ENCODE assay signal across 15 cellular contexts in genomic region chr21:42336065-42336464, GRCh38. TPM values are rescaled to one million over a fixed set of nuclear protein-coding genes. Genes with fewer than 3 reads are reported as not detected.
A peak's percentile ranks its signal among the peaks of the same experiment; 100 is the strongest.
DNase-seq lines count a peak whose midpoint lies in the region; ATAC-seq, FAIRE-seq and TF ChIP-seq lines count a peak whose summit lies in the region.
"Had no signal": no experiment of that assay in that cellular context is flagged by ENCODE, and none has a peak within 500 bp of the region (broad histone marks: within the 10 kb centered on the region; RNA-seq: fewer than 3 reads in every experiment).

No MANE protein-coding gene starts in this region.

- no peaks in the 10 kb centered on the region for H3K9me3 ChIP-seq in K562 (replicated peaks; ENCODE audit: control insufficient read depth, insufficient read depth, low read depth, low read length)
- H3K9me3 ChIP-seq: mucosa of descending colon, prostate gland had no signal

- H2AFZ ChIP-seq in K562 (ENCODE audit: low read depth, low read length): no peak overlapping the region

- H4K20me1 ChIP-seq in K562 (replicated peaks; ENCODE audit: control insufficient read depth, insufficient read depth, low read length): no peaks in the 10 kb centered on the region

- no peak for FAIRE-seq in K562 (lab: Jason Lieb, UNC)

- ATAC-seq in K562 (no peak), left lobe of liver (no peak), GM18861 (IDR thresholded peaks at IDR 0.05; ENCODE audit: unreplicated experiment) (no peak), GM18868 (IDR thresholded peaks at IDR 0.05; ENCODE audit: unreplicated experiment) (no peak), GM21447 (IDR thresholded peaks at IDR 0.05; ENCODE audit: unreplicated experiment) (no peak), GM21390 (IDR thresholded peaks at IDR 0.05; ENCODE audit: unreplicated experiment) (no peak)
- ATAC-seq: activated T-cell treated with anti-CD3 and anti-CD28 coated beads, Interleukin-2, amount 50 U/mL, for 72 hours; heart right ventricle; mucosa of descending colon had no signal

- no peak for TF ChIP-seq CTCF in K562 (IDR thresholded peaks at IDR 0.05 in 2 of 3, conservative IDR thresholded peaks at IDR 0.05 in 1 of 3; ENCODE audit: insufficient read depth in 2 of 3, low read depth in 1 of 3, low read length in 3 of 3)

- BruUV-seq in K562 (replicated peaks; lab: Mats Ljungman, UMichigan): no TSS peak

- TF ChIP-seq POLR2A in K562 (conservative IDR thresholded peaks at IDR 0.05): no peak

- peaks cover 0 to 7% of the 10 kb centered on the region in 2 experiments; a peak in 1 of 5 replicates for H3K4me1 ChIP-seq in K562 (replicated peaks in 1 of 2; ENCODE audit: control insufficient read depth in 2 of 2, insufficient read depth in 2 of 2, low read length in 2 of 2)
- H3K4me1 ChIP-seq: prostate gland had no signal

- no peaks in the 10 kb centered on the region for H3K36me3 ChIP-seq in K562 (ENCODE audit: control insufficient read depth, insufficient read depth, low read length)
- H3K36me3 ChIP-seq: heart right ventricle, prostate gland had no signal

- in situ Hi-C loops in K562 (cut with MboI): no loop called here

- H3K4me3 ChIP-seq in K562: no peak overlapping the region
- H3K4me3 ChIP-seq: heart right ventricle, mucosa of descending colon, prostate gland had no signal

- intact Hi-C loops in K562 (cut with micrococcal nuclease): loop anchor here (10.0 kb wide), 1 partner anchor 119 kb away; no protein-coding TSS in a partner anchor

- H3K27me3 ChIP-seq in K562 (ENCODE audit: control insufficient read depth in 2 of 2, insufficient read depth in 2 of 2, low read length in 2 of 2): peaks cover 0 to 30% of the 10 kb centered on the region in 2 experiments; a peak in 2 of 5 replicates

- no peaks in the 10 kb centered on the region for H3K79me2 ChIP-seq in K562 (ENCODE audit: control insufficient read depth, insufficient read depth, low read length)

- CTCF ChIA-PET in K562 (lab: Yijun Ruan, JAX; ENCODE audit: low intra/inter-chr PET ratio): no interaction called here

- H3K27ac ChIP-seq in K562 (ENCODE audit: extremely low read depth, low read depth, low read length): no peak overlapping the region
- H3K27ac ChIP-seq: heart right ventricle, prostate gland had no signal

- 0% methylated on average over 11 of the region's 11 CpGs for WGBS in K562 (ENCODE audit: insufficient coverage, low coverage, missing lambda C conversion rate)

- no peak overlapping the region for H3K9ac ChIP-seq in K562 (ENCODE audit: insufficient read depth in 1 of 2, low read depth in 2 of 2, low read length in 2 of 2)

- H3K9me1 ChIP-seq in K562 (ENCODE audit: control insufficient read depth, insufficient read depth, low read length): no peaks in the 10 kb centered on the region

- DNase-seq in Daoy (ENCODE audit: low read depth): peak; percentile 41
- DNase-seq in NCI-H1048 (lab: John Stamatoyannopoulos, UW): peak; percentile 91
- DNase-seq in K562 (ENCODE audit: extremely low read depth in 1 of 4, low spot score in 3 of 4): no peak
- peak; percentile 8 for DNase-seq in left lobe of liver (ENCODE audit: low spot score)
- DNase-seq: activated T-cell treated with anti-CD3 and anti-CD28 coated beads, Interleukin-2, amount 50 U/mL, for 72 hours; anterior cingulate cortex; heart right ventricle; mucosa of descending colon; NCI-H446 treated with DMSO at 0.1 percent for 48 hours; stimulated activated naive CD4-positive, alpha-beta T cell had no signal

- TF ChIP-seq EP300 in K562 (IDR thresholded peaks at IDR 0.05; ENCODE audit: low read length): no peak

- H3K4me2 ChIP-seq in K562 (ENCODE audit: insufficient read depth, low read length): no peak overlapping the region

- no peak for TF ChIP-seq RAD21 in K562 (CRISPR knock-in tag; conservative IDR thresholded peaks at IDR 0.05 in 1 of 2, IDR thresholded peaks at IDR 0.05 in 1 of 2)

- POLR2A ChIA-PET in K562 (lab: Yijun Ruan, JAX): interaction anchor here (0.7 to 1.5 kb wide), 2 partner anchors 26 to 1453 kb away, joined by 3 to 4 read pairs; no protein-coding TSS in a partner anchor

RNA-seq across cellular contexts. Expression of gene TFF2, which starts 14.7 kb away (rescaled TPM):
- total RNA-seq in Daoy (2014; rRNA removed; shearing (Covaris generic)): not detected in 2 replicates
- total RNA-seq in K562 (2011; cell fraction: chromatin; rRNA removed; ENCODE audit: low replicate concordance): not detected in 2 replicates
- total RNA-seq in K562 (2011; cell fraction: nucleolus; rRNA removed): not detected in 2 replicates
- total RNA-seq in K562 (2011; cell fraction: nucleoplasm; rRNA removed): not detected in 2 replicates
- total RNA-seq in K562 (2014; rRNA removed) (not detected in 2 replicates), K562 (2014; rRNA removed; fragmentation: Illumina TruSeq; extraction: Trizol) (not detected in 2 replicates), K562 (2015; rRNA removed; fragmentation: Illumina TruSeq; extraction: Trizol) (not detected in 2 replicates), K562 (2021) (not detected in 2 replicates), left lobe of liver (0.25 TPM)
- polyA plus RNA-seq in K562 (2011; rRNA removed) (not detected in 2 replicates), K562 (2014; fragmentation: Illumina TruSeq; extraction: Trizol) (not detected in 2 replicates), K562 (2014; fragmentation: Nextera tagmentation; extraction: Ambion mirVana) (not detected), K562 (2014; rRNA removed) (not detected in 2 replicates)
- not detected in 2 replicates for polyA plus RNA-seq in K562 (2011; cell fraction: cytosol; rRNA removed)
- polyA plus RNA-seq in K562 (2011; cell fraction: nucleus; rRNA removed): not detected in 2 replicates
- not detected in 2 replicates for polyA plus RNA-seq in K562 (2012)
- not detected in 2 replicates for polyA minus RNA-seq in K562 (2011; rRNA and poly(A)+ RNA removed)
- not detected in 2 replicates for polyA minus RNA-seq in K562 (2011; cell fraction: cytosol; rRNA and poly(A)+ RNA removed)
- polyA minus RNA-seq in K562 (2011; cell fraction: nucleus; rRNA and poly(A)+ RNA removed): not detected in 2 replicates
- total RNA-seq: activated T-cell treated with anti-CD3 and anti-CD28 coated beads, Interleukin-2, amount 50 U/mL, for 72 hours; heart right ventricle; prostate gland had no signal
- polyA plus RNA-seq: heart right ventricle had no signal

RNA-seq across cellular contexts. Expression of gene TFF3, which starts 20.9 kb away (rescaled TPM):
- 2.4 and 3.4 TPM in 2 replicates for total RNA-seq in Daoy (2014; rRNA removed; shearing (Covaris generic))
- total RNA-seq in K562 (2011; cell fraction: chromatin; rRNA removed; ENCODE audit: low replicate concordance): not detected in 2 replicates
- not detected in 2 replicates for total RNA-seq in K562 (2011; cell fraction: nucleolus; rRNA removed)
- total RNA-seq in K562 (2011; cell fraction: nucleoplasm; rRNA removed): not detected in 2 replicates
- total RNA-seq in K562 (2014; rRNA removed) (not detected in 2 replicates), K562 (2014; rRNA removed; fragmentation: Illumina TruSeq; extraction: Trizol) (not detected in 2 replicates), K562 (2015; rRNA removed; fragmentation: Illumina TruSeq; extraction: Trizol) (not detected in 2 replicates), K562 (2021) (0.72 and 0.78 TPM in 2 replicates), left lobe of liver (4.1 TPM)
- polyA plus RNA-seq in K562 (2011; rRNA removed) (0.07 TPM in 1 of 2 replicates, not detected in the other), K562 (2014; fragmentation: Illumina TruSeq; extraction: Trizol) (not detected in 2 replicates), K562 (2014; fragmentation: Nextera tagmentation; extraction: Ambion mirVana) (not detected), K562 (2014; rRNA removed) (not detected in 2 replicates)
- not detected in 2 replicates for polyA plus RNA-seq in K562 (2011; cell fraction: cytosol; rRNA removed)
- polyA plus RNA-seq in K562 (2011; cell fraction: nucleus; rRNA removed): not detected in 2 replicates
- 0.22 TPM in 1 of 2 replicates, not detected in the other for polyA plus RNA-seq in K562 (2012)
- polyA minus RNA-seq in K562 (2011; rRNA and poly(A)+ RNA removed): not detected in 2 replicates
- not detected in 2 replicates for polyA minus RNA-seq in K562 (2011; cell fraction: cytosol; rRNA and poly(A)+ RNA removed)
- not detected in 2 replicates for polyA minus RNA-seq in K562 (2011; cell fraction: nucleus; rRNA and poly(A)+ RNA removed)
- total RNA-seq: activated T-cell treated with anti-CD3 and anti-CD28 coated beads, Interleukin-2, amount 50 U/mL, for 72 hours had no signal

RNA-seq across cellular contexts. Expression of gene TFF1, which starts 30.3 kb away (rescaled TPM):
- not detected in 2 replicates for total RNA-seq in Daoy (2014; rRNA removed; shearing (Covaris generic))
- total RNA-seq in K562 (2011; cell fraction: chromatin; rRNA removed; ENCODE audit: low replicate concordance): not detected in 2 replicates
- not detected in 2 replicates for total RNA-seq in K562 (2011; cell fraction: nucleolus; rRNA removed)
- not detected in 2 replicates for total RNA-seq in K562 (2011; cell fraction: nucleoplasm; rRNA removed)
- not detected in 2 replicates for total RNA-seq in K562 (2014; rRNA removed)
- total RNA-seq in K562 (2014; rRNA removed; fragmentation: Illumina TruSeq; extraction: Trizol): not detected in 2 replicates
- total RNA-seq in K562 (2015; rRNA removed; fragmentation: Illumina TruSeq; extraction: Trizol): not detected in 2 replicates
- total RNA-seq in K562 (2021): 0.31 and 0.98 TPM in 2 replicates
- not detected in 2 replicates for polyA plus RNA-seq in K562 (2011; rRNA removed)
- polyA plus RNA-seq in K562 (2011; cell fraction: cytosol; rRNA removed): 0.37 TPM in 1 of 2 replicates, not detected in the other
- not detected in 2 replicates for polyA plus RNA-seq in K562 (2011; cell fraction: nucleus; rRNA removed)
- 0.43 TPM in 1 of 2 replicates, not detected in the other for polyA plus RNA-seq in K562 (2012)
- polyA plus RNA-seq in K562 (2014; fragmentation: Illumina TruSeq; extraction: Trizol): not detected in 2 replicates
- not detected for polyA plus RNA-seq in K562 (2014; fragmentation: Nextera tagmentation; extraction: Ambion mirVana)
- polyA plus RNA-seq in K562 (2014; rRNA removed): not detected in 2 replicates
- not detected in 2 replicates for polyA minus RNA-seq in K562 (2011; rRNA and poly(A)+ RNA removed)
- not detected in 2 replicates for polyA minus RNA-seq in K562 (2011; cell fraction: cytosol; rRNA and poly(A)+ RNA removed)
- not detected in 2 replicates for polyA minus RNA-seq in K562 (2011; cell fraction: nucleus; rRNA and poly(A)+ RNA removed)
- total RNA-seq in left lobe of liver: 0.83 TPM
- total RNA-seq: heart right ventricle had no signal
- polyA plus RNA-seq: heart right ventricle had no signal

RNA-seq across cellular contexts. Expression of gene TMPRSS3, which starts 59.8 kb away (rescaled TPM):
- total RNA-seq in Daoy (2014; rRNA removed; shearing (Covaris generic)): 8.7 TPM in 1 of 2 replicates, not detected in the other
- 0.21 TPM in 1 of 2 replicates, not detected in the other for total RNA-seq in K562 (2011; cell fraction: chromatin; rRNA removed; ENCODE audit: low replicate concordance)
- not detected in 2 replicates for total RNA-seq in K562 (2011; cell fraction: nucleolus; rRNA removed)
- not detected in 2 replicates for total RNA-seq in K562 (2011; cell fraction: nucleoplasm; rRNA removed)
- total RNA-seq in K562 (2014; rRNA removed): not detected in 2 replicates
- total RNA-seq in K562 (2014; rRNA removed; fragmentation: Illumina TruSeq; extraction: Trizol): not detected in 2 replicates
- not detected in 2 replicates for total RNA-seq in K562 (2015; rRNA removed; fragmentation: Illumina TruSeq; extraction: Trizol)
- total RNA-seq in K562 (2021): not detected in 2 replicates
- polyA plus RNA-seq in K562 (2011; rRNA removed): 0.04 and 0.07 TPM in 2 replicates
- 0.13 and 0.25 TPM in 2 replicates for polyA plus RNA-seq in K562 (2011; cell fraction: cytosol; rRNA removed)
- 0.18 TPM in 2 replicates for polyA plus RNA-seq in K562 (2011; cell fraction: nucleus; rRNA removed)
- polyA plus RNA-seq in K562 (2012): 0.03 and 0.04 TPM in 2 replicates
- not detected in 2 replicates for polyA plus RNA-seq in K562 (2014; fragmentation: Illumina TruSeq; extraction: Trizol)
- polyA plus RNA-seq in K562 (2014; fragmentation: Nextera tagmentation; extraction: Ambion mirVana): not detected
- polyA plus RNA-seq in K562 (2014; rRNA removed): not detected in 2 replicates
- not detected in 2 replicates for polyA minus RNA-seq in K562 (2011; rRNA and poly(A)+ RNA removed)
- 2.2 TPM in 1 of 2 replicates, not detected in the other for polyA minus RNA-seq in K562 (2011; cell fraction: cytosol; rRNA and poly(A)+ RNA removed)
- polyA minus RNA-seq in K562 (2011; cell fraction: nucleus; rRNA and poly(A)+ RNA removed): 1.1 TPM in 1 of 2 replicates, not detected in the other
- 1.0 TPM for total RNA-seq in left lobe of liver

Comparison
In these comparisons a context has a peak if more than half of its experiments do, and no peak if none do; other contexts are left out.
1. DNase-seq: peak in Daoy (single experiment), NCI-H1048 (single experiment) and left lobe of liver (single experiment); none in K562 (0 of 4).